9 cellular contexts compared by ENCODE assay signal in the genomic region with DNA sequence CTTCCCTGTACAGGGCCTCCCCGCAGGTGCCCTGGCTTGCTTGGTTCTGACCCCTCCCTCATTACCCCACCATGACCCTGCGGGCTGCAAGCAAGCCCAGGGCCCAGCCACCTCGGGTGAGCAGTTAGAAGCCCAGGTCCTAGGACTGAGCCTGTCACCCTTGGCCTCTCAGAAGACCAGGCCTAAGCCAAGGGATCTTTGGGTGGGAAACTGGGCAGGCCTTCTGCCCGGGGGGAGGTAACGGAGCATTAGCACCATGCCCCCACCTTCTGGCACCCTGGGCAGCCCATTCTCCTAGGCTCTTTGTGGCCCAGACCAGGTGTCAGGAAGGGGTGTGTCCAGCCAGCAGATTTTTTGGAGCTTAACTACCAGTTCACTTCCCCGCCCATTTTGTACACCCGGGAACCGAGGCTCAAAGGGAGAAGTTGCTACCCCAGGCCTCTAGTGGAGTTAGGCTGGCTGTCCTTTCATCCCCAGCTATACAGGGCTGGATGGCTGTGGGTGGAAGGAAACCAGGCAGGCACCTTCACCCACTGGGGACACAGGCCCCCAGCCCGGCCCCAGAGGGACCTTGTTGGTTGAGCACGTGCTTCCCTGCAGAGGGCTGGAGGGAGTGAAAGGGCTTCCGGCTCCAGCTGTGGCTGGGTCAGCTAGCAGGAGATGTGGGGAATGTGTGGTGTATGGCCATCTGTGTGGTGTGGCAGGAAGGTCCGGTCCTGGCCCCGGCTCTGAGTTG. TPM values are rescaled to one million over a fixed set of nuclear protein-coding genes. Genes with fewer than 3 reads are reported as not detected.
A peak's percentile ranks its signal among the peaks of the same experiment; 100 is the strongest.
DNase-seq lines count a peak whose midpoint lies in the region; ATAC-seq and TF ChIP-seq lines count a peak whose summit lies in the region.
"Had no signal": no experiment of that assay in that cellular context is flagged by ENCODE, and none has a peak within 500 bp of the region (broad histone marks: within the 10 kb centered on the region; RNA-seq: fewer than 3 reads in every experiment).

No MANE protein-coding gene starts in this region.

- WGBS in right cardiac atrium = 6% methylated on average over 13 of the region's 13 CpGs

- H3K9me3 ChIP-seq in right cardiac atrium (ENCODE audit: control insufficient read depth, low read length) = no peaks in the 10 kb centered on the region

- peak; percentile 60 for DNase-seq in ELR (ENCODE audit: low read depth)
- DNase-seq in Kasumi-1 (lab: John Stamatoyannopoulos, UW) = peak; percentile 53 to 79
- DNase-seq in right cardiac atrium = peak in 2 of 3 donors; percentile 66 to 67
- DNase-seq in GM10266 (ENCODE audit: extremely low spot score) = no peak
- DNase-seq in NCI-H187 treated with DMSO at 0.1 percent for 48 hours (lab: John Stamatoyannopoulos, UW) = no peak

- H3K27ac Mint-ChIP-seq in activated T-helper 17 cell treated with anti-CD3 and anti-CD28 coated beads, Interleukin-2, amount 50 U/mL, for 72 hours = peak overlapping the region; percentile 89

- H3K36me3 Mint-ChIP-seq in activated T-helper 17 cell treated with anti-CD3 and anti-CD28 coated beads, Interleukin-2, amount 50 U/mL, for 72 hours (ENCODE audit: low read depth) = peaks cover 62% of the 10 kb centered on the region

- H3K27me3 ChIP-seq in right cardiac atrium (ENCODE audit: control insufficient read depth, insufficient read depth) = no peaks in the 10 kb centered on the region

- no peaks in the 10 kb centered on the region for H3K27me3 Mint-ChIP-seq in activated T-helper 17 cell treated with anti-CD3 and anti-CD28 coated beads, Interleukin-2, amount 50 U/mL, for 72 hours

- no peaks in the 10 kb centered on the region for H3K9me3 Mint-ChIP-seq in activated T-helper 17 cell treated with anti-CD3 and anti-CD28 coated beads, Interleukin-2, amount 50 U/mL, for 72 hours

- no peak for ATAC-seq in activated T-helper 17 cell treated with anti-CD3 and anti-CD28 coated beads, Interleukin-2, amount 50 U/mL, for 72 hours (replicated peaks)
- peak; percentile 1 to 2 for ATAC-seq in right cardiac atrium
- ATAC-seq in GM19397 (IDR thresholded peaks at IDR 0.05; ENCODE audit: unreplicated experiment) = no peak

- H3K4me3 Mint-ChIP-seq in activated T-helper 17 cell treated with anti-CD3 and anti-CD28 coated beads, Interleukin-2, amount 50 U/mL, for 72 hours = peak overlapping the region; percentile 84

- H3K27ac ChIP-seq in right cardiac atrium (ENCODE audit: low read length) (peak overlapping the region; percentile 61), skin epidermis (peak overlapping the region; percentile 84 to 100 (median 91))

- peaks cover 25% of the 10 kb centered on the region for H3K4me1 ChIP-seq in right cardiac atrium (ENCODE audit: control insufficient read depth, insufficient read depth, low read length)

- no peak for TF ChIP-seq CTCF in GM10266 (IDR thresholded peaks at IDR 0.05; ENCODE audit: control insufficient read depth, insufficient read depth, low read depth, missing control alignments)

- H3K4me3 ChIP-seq in right cardiac atrium (ENCODE audit: low read length) (peak overlapping the region; percentile 96), skin epidermis (peak overlapping the region; percentile 59 to 96 (median 81))

- H3K4me1 Mint-ChIP-seq in activated T-helper 17 cell treated with anti-CD3 and anti-CD28 coated beads, Interleukin-2, amount 50 U/mL, for 72 hours = peaks cover 46% of the 10 kb centered on the region

- intact Hi-C loops in right cardiac atrium (cut with DNase I) = loop anchor here in 2 of 4 donors (5.0 to 10.0 kb wide), 2 partner anchors 49 to 52 kb away; no protein-coding TSS in a partner anchor

RNA-seq across cellular contexts. Expression of a gene that starts 1.4 kb away (rescaled TPM):
- 100 to 1,000 TPM; 176 to 316 TPM for total RNA-seq in activated T-helper 17 cell treated with anti-CD3 and anti-CD28 coated beads, Interleukin-2, amount 50 U/mL, for 72 hours
- total RNA-seq in right cardiac atrium = 10 to 100 TPM; 52.9 to 68.3 (median 60.9) TPM
- 44.3 TPM for polyA plus RNA-seq in right cardiac atrium

RNA-seq across cellular contexts. Expression of a gene that starts 29.4 kb away (rescaled TPM):
- 1 to 10 TPM in 1 of 2 donors, under 1 TPM in 1; 0.82 to 1.6 TPM for total RNA-seq in activated T-helper 17 cell treated with anti-CD3 and anti-CD28 coated beads, Interleukin-2, amount 50 U/mL, for 72 hours
- total RNA-seq in right cardiac atrium = 100 to 1,000 TPM in 3 of 4 donors, 10 to 100 TPM in 1; 66.2 to 216 (median 131) TPM
- 84.7 TPM for polyA plus RNA-seq in right cardiac atrium

RNA-seq across cellular contexts. Expression of a gene that starts 34.6 kb away (rescaled TPM):
- total RNA-seq in activated T-helper 17 cell treated with anti-CD3 and anti-CD28 coated beads, Interleukin-2, amount 50 U/mL, for 72 hours = not detected
- not detected for total RNA-seq in right cardiac atrium
- polyA plus RNA-seq in right cardiac atrium = 0.07 TPM
- total RNA-seq: activated CD8-positive, alpha-beta memory T cell treated with anti-CD3 and anti-CD28 coated beads for 36 hours had no signal

RNA-seq across cellular contexts. Expression of a gene that starts 43.2 kb away (rescaled TPM):
- total RNA-seq in activated T-helper 17 cell treated with anti-CD3 and anti-CD28 coated beads, Interleukin-2, amount 50 U/mL, for 72 hours = under 1 TPM; 0.15 to 0.19 TPM
- 10 to 100 TPM; 13.0 to 31.0 (median 20.9) TPM for total RNA-seq in right cardiac atrium
- 13.3 TPM for polyA plus RNA-seq in right cardiac atrium
- total RNA-seq: activated CD8-positive, alpha-beta memory T cell treated with anti-CD3 and anti-CD28 coated beads for 36 hours had no signal

RNA-seq across cellular contexts. Expression of a gene that starts 57.9 kb away (rescaled TPM):
- 10 to 100 TPM in 1 of 2 donors, 1 to 10 TPM in 1; 3.3 to 11.4 TPM for total RNA-seq in activated T-helper 17 cell treated with anti-CD3 and anti-CD28 coated beads, Interleukin-2, amount 50 U/mL, for 72 hours
- 1 to 10 TPM in 1 of 4 donors, under 1 TPM in 1, not detected in 2; 0.12 to 1.1 TPM for total RNA-seq in right cardiac atrium
- polyA plus RNA-seq in right cardiac atrium = 0.59 TPM

Comparison
In these comparisons a context has a peak if more than half of its experiments do, and no peak if none do; other contexts are left out.
1. DNase-seq: peak in ELR (single experiment), Kasumi-1 (2 of 2) and right cardiac atrium (2 of 3); none in GM10266 (single experiment) and NCI-H187 treated with DMSO at 0.1 percent for 48 hours (single experiment).
2. ATAC-seq: peak in right cardiac atrium (2 of 2); none in activated T-helper 17 cell treated with anti-CD3 and anti-CD28 coated beads, Interleukin-2, amount 50 U/mL, for 72 hours (single experiment) and GM19397 (single experiment).
3. RNA of a gene that starts 29.4 kb away (total RNA-seq): 66.2 to 216 TPM in right cardiac atrium; 0.82 to 1.6 TPM in activated T-helper 17 cell treated with anti-CD3 and anti-CD28 coated beads, Interleukin-2, amount 50 U/mL, for 72 hours; every median in the first group is over 10 times any median in the second.